ENCODE assay signal across 8 cellular contexts in the genomic region with DNA sequence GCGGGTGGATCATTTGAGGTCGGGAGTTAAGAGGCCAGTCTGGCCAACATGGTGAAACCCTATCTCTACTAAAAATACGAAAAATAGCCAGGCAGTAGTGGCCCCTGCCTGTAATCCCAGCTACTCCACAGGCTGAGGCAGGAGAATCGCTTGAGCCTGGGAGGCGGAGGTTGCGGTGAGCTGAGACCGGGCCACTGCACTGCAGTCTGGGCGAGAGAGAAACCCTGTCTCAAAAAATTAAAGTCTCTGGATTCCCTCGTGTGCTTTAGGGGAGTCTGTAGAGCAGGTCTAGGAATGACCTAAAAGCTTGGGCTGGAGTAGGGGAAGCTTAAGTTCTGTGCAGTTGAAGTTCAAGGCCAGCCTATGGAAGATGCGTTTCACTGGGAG. TPM values are rescaled to one million over a fixed set of nuclear protein-coding genes. Genes with fewer than 3 reads are reported as not detected.
A peak's percentile ranks its signal among the peaks of the same experiment; 100 is the strongest.
DNase-seq lines count a peak whose midpoint lies in the region; ATAC-seq, FAIRE-seq and TF ChIP-seq lines count a peak whose summit lies in the region.

No MANE protein-coding gene starts in this region.

- H3K27me3 ChIP-seq in IMR-90 (ENCODE audit: control insufficient read depth, insufficient read depth, low read length) (no peaks in the 10 kb centered on the region), muscle layer of colon (ENCODE audit: control insufficient read depth in 1 of 2, insufficient read depth in 2 of 2, low read length in 2 of 2) (no peaks in the 10 kb centered on the region)

- H4K5ac ChIP-seq in IMR-90 (ENCODE audit: low read depth, low read length) = peak overlapping the region; percentile 72

- H2AFZ ChIP-seq in IMR-90 (replicated peaks; ENCODE audit: low read length, poor library complexity) = peak overlapping the region; percentile 97

- no peak for TF ChIP-seq EP300 in A549 (IDR thresholded peaks at IDR 0.05)

- peak overlapping the region; percentile 79 for H3K14ac ChIP-seq in IMR-90 (replicated peaks; ENCODE audit: low read depth, low read length)

- peak overlapping the region; percentile 52; the same call in 1 of the 2 replicates for H2BK120ac ChIP-seq in IMR-90 (ENCODE audit: low read depth, low read length)

- peak overlapping the region; percentile 65 for H2BK5ac ChIP-seq in IMR-90 (ENCODE audit: low read depth, low read length, poor library complexity, severe bottlenecking)

- peak overlapping the region; percentile 79 to 97 for H4K8ac ChIP-seq in IMR-90 (ENCODE audit: low read depth in 2 of 2, low read length in 2 of 2)

- peaks cover 3 to 35% of the 10 kb centered on the region in 2 experiments; a peak in 2 of 4 replicates for H3K79me1 ChIP-seq in IMR-90 (ENCODE audit: low read depth in 1 of 2, low read length in 2 of 2)

- H4K20me1 ChIP-seq in IMR-90 (ENCODE audit: insufficient read depth, low read length) = peaks cover 4% of the 10 kb centered on the region; the same call in 1 of the 2 replicates

- H3K4me1 ChIP-seq in A549 (peaks cover 25% of the 10 kb centered on the region), IMR-90 (ENCODE audit: control insufficient read depth, insufficient read depth, low read length) (peaks cover 5% of the 10 kb centered on the region), muscle layer of colon (ENCODE audit: insufficient read depth, low read length) (peaks cover 17% of the 10 kb centered on the region)

- H3K36me3 ChIP-seq in IMR-90 (ENCODE audit: control insufficient read depth, insufficient read depth, low read length) (peaks cover 7% of the 10 kb centered on the region), muscle layer of colon (ENCODE audit: insufficient read depth, low read length) (peaks cover 4% of the 10 kb centered on the region)

- peak overlapping the region; percentile 87 for H2AK5ac ChIP-seq in IMR-90 (ENCODE audit: low read depth, low read length)

- TF ChIP-seq CTCF in A549 (IDR thresholded peaks at IDR 0.05) = no peak
- no peak for TF ChIP-seq CTCF in IMR-90 (conservative IDR thresholded peaks at IDR 0.05; ENCODE audit: low read depth, low read length)
- TF ChIP-seq CTCF in omental fat pad (IDR thresholded peaks at IDR 0.05) = no peak

- H3K27ac ChIP-seq in A549 (peak overlapping the region; percentile 87 to 89), IMR-90 (ENCODE audit: insufficient read depth, low read length) (peak overlapping the region; percentile 72), caudate nucleus (ENCODE audit: low read depth, low read length) (peak overlapping the region; percentile 90), muscle layer of colon (ENCODE audit: low read depth, low read length) (peak overlapping the region; percentile 98)

- WGBS in A549 (ENCODE audit: missing lambda C conversion rate) = 77% methylated on average over 10 of the region's 10 CpGs
- 54% methylated on average over 3 of the region's 10 CpGs; no CpG with 5 or more reads in 1 of the 2 experiments for WGBS in IMR-90 (ENCODE audit: extremely low coverage in 2 of 2, insufficient read length in 1 of 2), 2 experiments

- H3K4me3 ChIP-seq in A549 = peak overlapping the region; percentile 86
- peak overlapping the region; percentile 53 for H3K4me3 ChIP-seq in IMR-90 (ENCODE audit: insufficient read depth, low read depth, low read length)
- H3K4me3 ChIP-seq in muscle layer of colon (ENCODE audit: low read depth in 1 of 2, low read length in 2 of 2) = peak overlapping the region; percentile 74 to 86

- H3K9ac ChIP-seq in IMR-90 (ENCODE audit: low read depth, low read length) (peak overlapping the region; percentile 74), muscle layer of colon (ENCODE audit: low read length) (peak overlapping the region; percentile 65)

- 0 out of 3 replicates have a peak overlapping the region, but pooled peaks have one; percentile 39 for H2BK15ac ChIP-seq in IMR-90 (ENCODE audit: low read depth, low read length)

- DNase-seq in A549 (ENCODE audit: low read depth in 1 of 2, low spot score in 1 of 2) = no peak
- no peak for DNase-seq in IMR-90
- no peak for DNase-seq in caudate nucleus (lab: John Stamatoyannopoulos, UW)
- no peak for DNase-seq in T1000 (lab: John Stamatoyannopoulos, UW)
- DNase-seq in ureter (ENCODE audit: low spot score) = no peak
- DNase-seq in omental fat pad (ENCODE audit: low spot score) = no peak

- H3K9me3 ChIP-seq in A549 = no peaks in the 10 kb centered on the region
- no peaks in the 10 kb centered on the region for H3K9me3 ChIP-seq in IMR-90 (ENCODE audit: control insufficient read depth, insufficient read depth, low read length)
- H3K9me3 ChIP-seq in muscle layer of colon (ENCODE audit: low read length) = no peaks in the 10 kb centered on the region

- peak overlapping the region; percentile 85; the same call in 1 of the 2 replicates for H3K56ac ChIP-seq in IMR-90 (ENCODE audit: extremely low read depth, insufficient read depth, low read length)

- BruUV-seq in IMR-90 (replicated peaks; lab: Mats Ljungman, UMichigan) = no TSS peak

- FAIRE-seq in A549 (lab: Jason Lieb, UNC) = no peak

- peak overlapping the region; percentile 10; the same call in 1 of the 2 replicates for H3K18ac ChIP-seq in IMR-90 (ENCODE audit: low read depth, low read length)

- peak overlapping the region; percentile 95 for H3K4ac ChIP-seq in IMR-90 (ENCODE audit: low read depth, low read length)

- peak overlapping the region; percentile 80 for H3K23ac ChIP-seq in IMR-90 (ENCODE audit: low read depth, low read length)

- in situ Hi-C loops in IMR-90 (cut with MboI; ENCODE audit: low sequenced_read_pairs) = no loop called here

- TF ChIP-seq RAD21 in A549 (conservative IDR thresholded peaks at IDR 0.05 in 1 of 2, IDR thresholded peaks at IDR 0.05 in 1 of 2) (no peak), IMR-90 (IDR thresholded peaks at IDR 0.05; ENCODE audit: low read length) (no peak)

- TF ChIP-seq POLR2A in A549 (IDR thresholded peaks at IDR 0.05; ENCODE audit: low read length) = no peak
- no peak for TF ChIP-seq POLR2A in IMR-90 (IDR thresholded peaks at IDR 0.05; ENCODE audit: low read depth, low read length)

- peak overlapping the region; percentile 79 for H4K91ac ChIP-seq in IMR-90 (ENCODE audit: insufficient read depth, low read depth, low read length)

- POLR2A ChIA-PET in A549 (lab: Yijun Ruan, JAX) (interaction anchor here (1.0 to 2.2 kb wide), 5 partner anchors 13 to 152 kb away, joined by 3 to 14 read pairs (median 3); partner anchors contain the start of genes FOXM1, RHNO1 and TEAD4), IMR-90 (lab: Charles Lee; ENCODE audit: unreplicated experiment) (interaction anchor here (0.7 to 1.4 kb wide), 2 partner anchors 12 to 13 kb away, joined by 3 read pairs; partner anchors contain the start of genes FOXM1 and RHNO1)

- peak overlapping the region; percentile 88 for H3K4me2 ChIP-seq in A549
- H3K4me2 ChIP-seq in IMR-90 (ENCODE audit: low read depth, low read length) = peak overlapping the region; percentile 79

- intact Hi-C loops in IMR-90 (cut with micrococcal nuclease) = no loop called here

- H3K9me1 ChIP-seq in IMR-90 (ENCODE audit: insufficient read depth, low read length) = peaks cover 5% of the 10 kb centered on the region

- dilution Hi-C loops in IMR-90 (cut with HindIII; ENCODE audit: low sequenced_read_pairs, unreplicated experiment) = no loop called here

- H2BK20ac ChIP-seq in IMR-90 (ENCODE audit: low read depth, low read length) = no peak overlapping the region

- ATAC-seq in A549 (no peak), IMR-90 (ENCODE audit: low read depth) (no peak), HG02759 (IDR thresholded peaks at IDR 0.05; ENCODE audit: unreplicated experiment) (no peak), omental fat pad (ENCODE audit: low FRiP score) (no peak)

- peak overlapping the region; percentile 92 for H2AK9ac ChIP-seq in IMR-90 (replicated peaks; ENCODE audit: low read depth, low read length, poor library complexity)

- CTCF ChIA-PET in A549 (lab: Yijun Ruan, JAX) = interaction anchor here (1.4 to 3.8 kb wide), 3 partner anchors 9 to 55 kb away, joined by 4 to 16 read pairs (median 6); no protein-coding TSS in a partner anchor
- CTCF ChIA-PET in IMR-90 (lab: Yijun Ruan, JAX) = interaction anchor here (1.0 kb wide), 1 partner anchor 36 kb away, joined by 5 read pairs; no protein-coding TSS in a partner anchor

RNA-seq across cellular contexts. Expression of gene TULP3, which starts 0.7 kb away (rescaled TPM):
- polyA plus RNA-seq in A549 (2011; rRNA removed) = 30.6 and 32.9 TPM in 2 replicates
- 20.2 and 24.3 TPM in 2 replicates for polyA plus RNA-seq in A549 (2012; cell fraction: cytosol; rRNA removed)
- polyA plus RNA-seq in A549 (2012; cell fraction: nucleus; rRNA removed) = 31.0 and 35.6 TPM in 2 replicates
- polyA plus RNA-seq in A549 (2017; fragmentation: RNase III; extraction: RNeasy Plus Mini Kit Qiagen cat#74134 plus additional on column Dnase treatment) = 17.9 to 19.6 TPM (median 18.4 TPM) in 3 replicates
- polyA minus RNA-seq in A549 (2011; rRNA and poly(A)+ RNA removed) = 23.3 and 23.4 TPM in 2 replicates
- 31.1 and 35.5 TPM in 2 replicates for total RNA-seq in IMR-90 (2012; rRNA removed)
- 35.0 and 35.2 TPM in 2 replicates for polyA plus RNA-seq in IMR-90 (2012; rRNA removed)
- polyA plus RNA-seq in IMR-90 (2012; cell fraction: cytosol; rRNA removed) = 25.2 and 25.3 TPM in 2 replicates
- polyA plus RNA-seq in IMR-90 (2012; cell fraction: nucleus; rRNA removed; ENCODE audit: low replicate concordance) = 44.8 and 64.6 TPM in 2 replicates
- 13.2 TPM for total RNA-seq in ureter
- total RNA-seq in omental fat pad = 10 to 100 TPM in 3 of 4 donors, 1 to 10 TPM in 1; 7.8 to 25.4 (median 21.1) TPM

RNA-seq across cellular contexts. Expression of gene RHNO1, which starts 13.0 kb away (rescaled TPM):
- polyA plus RNA-seq in A549 (2011; rRNA removed) = 85.9 and 102 TPM in 2 replicates
- polyA plus RNA-seq in A549 (2012; cell fraction: cytosol; rRNA removed) = 45.9 and 64.1 TPM in 2 replicates
- 18.5 and 22.4 TPM in 2 replicates for polyA plus RNA-seq in A549 (2012; cell fraction: nucleus; rRNA removed)
- 35.7 to 37.6 TPM (median 37.1 TPM) in 3 replicates for polyA plus RNA-seq in A549 (2017; fragmentation: RNase III; extraction: RNeasy Plus Mini Kit Qiagen cat#74134 plus additional on column Dnase treatment)
- 55.1 and 71.5 TPM in 2 replicates for polyA minus RNA-seq in A549 (2011; rRNA and poly(A)+ RNA removed)
- total RNA-seq in IMR-90 (2012; rRNA removed) = 30.6 and 36.4 TPM in 2 replicates
- 26.1 and 28.6 TPM in 2 replicates for polyA plus RNA-seq in IMR-90 (2012; rRNA removed)
- polyA plus RNA-seq in IMR-90 (2012; cell fraction: cytosol; rRNA removed) = 14.7 and 20.0 TPM in 2 replicates
- polyA plus RNA-seq in IMR-90 (2012; cell fraction: nucleus; rRNA removed; ENCODE audit: low replicate concordance) = 3.0 and 8.1 TPM in 2 replicates
- total RNA-seq in ureter = 20.1 TPM
- total RNA-seq in omental fat pad = 1 to 10 TPM; 4.6 to 8.8 (median 6.1) TPM

RNA-seq across cellular contexts. Expression of gene FOXM1, which starts 13.0 kb away (rescaled TPM):
- polyA plus RNA-seq in A549 (2011; rRNA removed) = 40.3 and 47.8 TPM in 2 replicates
- polyA plus RNA-seq in A549 (2012; cell fraction: cytosol; rRNA removed) = 85.0 and 100 TPM in 2 replicates
- 97.8 and 105 TPM in 2 replicates for polyA plus RNA-seq in A549 (2012; cell fraction: nucleus; rRNA removed)
- 84.0 to 84.2 TPM (median 84.2 TPM) in 3 replicates for polyA plus RNA-seq in A549 (2017; fragmentation: RNase III; extraction: RNeasy Plus Mini Kit Qiagen cat#74134 plus additional on column Dnase treatment)
- 83.4 and 98.6 TPM in 2 replicates for polyA minus RNA-seq in A549 (2011; rRNA and poly(A)+ RNA removed)
- total RNA-seq in IMR-90 (2012; rRNA removed) = 14.9 and 16.9 TPM in 2 replicates
- 27.8 and 29.3 TPM in 2 replicates for polyA plus RNA-seq in IMR-90 (2012; rRNA removed)
- 19.8 and 30.9 TPM in 2 replicates for polyA plus RNA-seq in IMR-90 (2012; cell fraction: cytosol; rRNA removed)
- 21.4 and 28.0 TPM in 2 replicates for polyA plus RNA-seq in IMR-90 (2012; cell fraction: nucleus; rRNA removed; ENCODE audit: low replicate concordance)
- total RNA-seq in ureter = 1.3 TPM
- total RNA-seq in omental fat pad = 1 to 10 TPM in 1 of 4 donors, under 1 TPM in 3; 0.09 to 4.3 (median 0.50) TPM

RNA-seq across cellular contexts. Expression of gene TEX52, which starts 33.2 kb away (rescaled TPM):
- polyA plus RNA-seq in A549 (2011; rRNA removed) (not detected in 2 replicates), A549 (2017; fragmentation: RNase III; extraction: RNeasy Plus Mini Kit Qiagen cat#74134 plus additional on column Dnase treatment) (not detected in 3 replicates), IMR-90 (2012; rRNA removed) (not detected in 2 replicates)
- not detected in 2 replicates for polyA plus RNA-seq in A549 (2012; cell fraction: cytosol; rRNA removed)
- 0.07 TPM in 1 of 2 replicates, not detected in the other for polyA plus RNA-seq in A549 (2012; cell fraction: nucleus; rRNA removed)
- polyA minus RNA-seq in A549 (2011; rRNA and poly(A)+ RNA removed) = not detected in 2 replicates
- total RNA-seq in IMR-90 (2012; rRNA removed) (not detected in 2 replicates), ureter (not detected), omental fat pad (not detected)
- polyA plus RNA-seq in IMR-90 (2012; cell fraction: cytosol; rRNA removed) = not detected in 2 replicates
- polyA plus RNA-seq in IMR-90 (2012; cell fraction: nucleus; rRNA removed; ENCODE audit: low replicate concordance) = not detected in 2 replicates

RNA-seq across cellular contexts. Expression of gene NRIP2, which starts 55.2 kb away (rescaled TPM):
- not detected in 2 replicates for polyA plus RNA-seq in A549 (2011; rRNA removed)
- polyA plus RNA-seq in A549 (2012; cell fraction: cytosol; rRNA removed) = not detected in 2 replicates
- not detected in 2 replicates for polyA plus RNA-seq in A549 (2012; cell fraction: nucleus; rRNA removed)
- polyA plus RNA-seq in A549 (2017; fragmentation: RNase III; extraction: RNeasy Plus Mini Kit Qiagen cat#74134 plus additional on column Dnase treatment) = not detected in 3 replicates
- polyA minus RNA-seq in A549 (2011; rRNA and poly(A)+ RNA removed) = not detected in 2 replicates
- 0.18 and 0.28 TPM in 2 replicates for total RNA-seq in IMR-90 (2012; rRNA removed)
- polyA plus RNA-seq in IMR-90 (2012; rRNA removed) = 0.19 and 0.27 TPM in 2 replicates
- polyA plus RNA-seq in IMR-90 (2012; cell fraction: cytosol; rRNA removed) = 0.01 and 0.27 TPM in 2 replicates
- polyA plus RNA-seq in IMR-90 (2012; cell fraction: nucleus; rRNA removed; ENCODE audit: low replicate concordance) = 0.14 and 0.28 TPM in 2 replicates
- 3.6 TPM for total RNA-seq in ureter
- total RNA-seq in omental fat pad = 1 to 10 TPM in 2 of 4 donors, under 1 TPM in 2; 0.46 to 4.9 (median 0.93) TPM
